25 cellular contexts compared by ENCODE assay signal in genomic region chr16:50296807-50297206, GRCh38. TPM values are rescaled to one million over a fixed set of nuclear protein-coding genes. Genes with fewer than 3 reads are reported as not detected.
DNase-seq lines count a peak whose midpoint lies in the region; ATAC-seq and TF ChIP-seq lines count a peak whose summit lies in the region.
"Had no signal": no experiment of that assay in that cellular context is flagged by ENCODE, and none has a peak within 500 bp of the region (broad histone marks: within the 10 kb centered on the region; RNA-seq: fewer than 3 reads in every experiment).

No MANE protein-coding gene starts in this region.

- in situ Hi-C loops in gastrocnemius medialis (cut with MboI; ENCODE audit: low sequenced_read_pairs in 4 of 4), result no loop called here

- DNase-seq in activated naive CD4-positive, alpha-beta T cell treated with anti-CD3 and anti-CD28 coated beads, Interleukin-2, amount 50 U/mL, for 72 hours (ENCODE audit: low spot score in 2 of 2), result no peak
- DNase-seq in activated naive CD4-positive, alpha-beta T cell treated with anti-CD3 and anti-CD28 coated beads, Interleukin-2, amount 50 U/mL, for 16 hours, result no peak
- DNase-seq in NCI-H69 (lab: John Stamatoyannopoulos, UW), result peak; percentile 54
- no peak for DNase-seq in immature natural killer cell
- peak; percentile 32 for DNase-seq in sigmoid colon
- no peak for DNase-seq in EL
- no peak for DNase-seq in gastrocnemius medialis
- DNase-seq: CD4-positive, CD25-positive, alpha-beta regulatory T cell; central memory CD4-positive, alpha-beta T cell; foreskin fibroblast; GOT3; hypothalamus; islet precursor cell; mammary epithelial cell; naive B cell; NCI-H1694; PC-9; stimulated activated CD4-positive, alpha-beta T cell treated with anti-CD3 and anti-CD28 coated beads, Interleukin-2, amount 100 ng/mL, for 24 hours; stimulated activated naive CD4-positive, alpha-beta T cell treated with Interleukin-2 at 50 U/mL for 16 hours; T1000 had no signal

- TF ChIP-seq CTCF in sigmoid colon (IDR thresholded peaks at IDR 0.05) (no peak), gastrocnemius medialis (IDR thresholded peaks at IDR 0.05 in 4 of 5, conservative IDR thresholded peaks at IDR 0.05 in 1 of 5) (no peak)

- peaks cover 22 to 34% of the 10 kb centered on the region in 2 donors for H3K4me1 Mint-ChIP-seq in immature natural killer cell

- no peaks in the 10 kb centered on the region for H3K27me3 ChIP-seq in sigmoid colon
- H3K27me3 ChIP-seq in gastrocnemius medialis, result no peaks in the 10 kb centered on the region
- H3K27me3 ChIP-seq: tibial nerve had no signal

- peaks cover 0 to 6% (median 2%) of the 10 kb centered on the region in 3 donors for H3K27me3 Mint-ChIP-seq in immature natural killer cell (ENCODE audit: low read depth in 3 of 3)
- H3K27me3 Mint-ChIP-seq: CD4-positive, CD25-positive, alpha-beta regulatory T cell; naive B cell had no signal

- H3K4me3 Mint-ChIP-seq in immature natural killer cell, result no peak overlapping the region
- H3K4me3 Mint-ChIP-seq: CD4-positive, CD25-positive, alpha-beta regulatory T cell; naive B cell had no signal

- no peak for ATAC-seq in activated naive CD4-positive, alpha-beta T cell treated with anti-CD3 and anti-CD28 coated beads, Interleukin-2, amount 50 U/mL, for 72 hours
- ATAC-seq in GM21360 (IDR thresholded peaks at IDR 0.05; ENCODE audit: unreplicated experiment), result no peak
- no peak for ATAC-seq in gastrocnemius medialis
- ATAC-seq: activated CD4-positive, CD25-positive, alpha-beta regulatory T cell treated with anti-CD3 and anti-CD28 coated beads, Interleukin-2, amount 50 U/mL, for 24 hours; GM12878 had no signal

- TF ChIP-seq EP300 in sigmoid colon (IDR thresholded peaks at IDR 0.05), result no peak

- peak overlapping the region; percentile 47 to 60 for H3K27ac Mint-ChIP-seq in activated naive CD4-positive, alpha-beta T cell treated with anti-CD3 and anti-CD28 coated beads, Interleukin-2, amount 50 U/mL, for 72 hours
- H3K27ac Mint-ChIP-seq in immature natural killer cell, result peak overlapping the region in 5 of 6 donors; percentile 40 to 86 (median 60)

- H3K4me1 ChIP-seq in sigmoid colon, result no peaks in the 10 kb centered on the region
- H3K4me1 ChIP-seq in gastrocnemius medialis, result no peaks in the 10 kb centered on the region

- intact Hi-C loops in sigmoid colon (cut with DNase I), result no loop called here
- intact Hi-C loops in gastrocnemius medialis (cut with DNase I; ENCODE audit: low total_unique reads), result no loop called here

- peaks cover 0 to 4% of the 10 kb centered on the region in 2 donors for H3K36me3 Mint-ChIP-seq in activated naive CD4-positive, alpha-beta T cell treated with anti-CD3 and anti-CD28 coated beads, Interleukin-2, amount 50 U/mL, for 72 hours
- H3K36me3 Mint-ChIP-seq in immature natural killer cell, result peaks cover 7 to 34% (median 13%) of the 10 kb centered on the region in 3 donors

- no peaks in the 10 kb centered on the region for H3K9me3 Mint-ChIP-seq in activated naive CD4-positive, alpha-beta T cell treated with anti-CD3 and anti-CD28 coated beads, Interleukin-2, amount 50 U/mL, for 72 hours
- no peaks in the 10 kb centered on the region for H3K9me3 Mint-ChIP-seq in immature natural killer cell
- H3K9me3 Mint-ChIP-seq: naive B cell had no signal

- WGBS in sigmoid colon, 2 donors, result 80 to 95% methylated on average over 2 of the region's 2 CpGs

- H3K36me3 ChIP-seq in sigmoid colon (peaks cover 0 to 6% (median 2%) of the 10 kb centered on the region in 4 donors), gastrocnemius medialis (no peaks in the 10 kb centered on the region)

- H3K4me3 ChIP-seq in sigmoid colon, result no peak overlapping the region
- H3K4me3 ChIP-seq in gastrocnemius medialis, result no peak overlapping the region
- H3K4me3 ChIP-seq: GM12878, PC-9, SK-N-MC, tibial nerve had no signal

- no peak for TF ChIP-seq POLR2A in sigmoid colon (IDR thresholded peaks at IDR 0.05)
- TF ChIP-seq POLR2A in gastrocnemius medialis (IDR thresholded peaks at IDR 0.05), result no peak

- H3K9me3 ChIP-seq in sigmoid colon (no peaks in the 10 kb centered on the region), gastrocnemius medialis (no peaks in the 10 kb centered on the region)
- H3K9me3 ChIP-seq: tibial nerve had no signal

- H3K27ac ChIP-seq in sigmoid colon (no peak overlapping the region), gastrocnemius medialis (no peak overlapping the region)
- H3K27ac ChIP-seq: PC-9, SK-N-MC, tibial nerve had no signal

RNA-seq across cellular contexts. Expression of gene ADCY7, which starts 30.5 kb away (rescaled TPM):
- 100 to 1,000 TPM in 1 of 2 donors, 10 to 100 TPM in 1; 78.5 to 104 TPM for total RNA-seq in activated naive CD4-positive, alpha-beta T cell treated with anti-CD3 and anti-CD28 coated beads, Interleukin-2, amount 50 U/mL, for 72 hours
- 100 to 1,000 TPM in 2 of 3 donors, 10 to 100 TPM in 1; 97.6 to 209 (median 108) TPM for polyA plus RNA-seq in immature natural killer cell
- total RNA-seq in sigmoid colon, result 10 to 100 TPM in 3 of 4 donors, 1 to 10 TPM in 1; 8.9 to 16.8 (median 11.3) TPM
- polyA plus RNA-seq in sigmoid colon, result 10 to 100 TPM in 1 of 3 donors, 1 to 10 TPM in 2; 1.2 to 24.0 (median 1.8) TPM
- 1 to 10 TPM in 3 of 4 donors, under 1 TPM in 1; 0.90 to 7.3 (median 2.6) TPM for total RNA-seq in gastrocnemius medialis

Comparison
In these comparisons a context has a peak if more than half of its experiments do, and no peak if none do; other contexts are left out.
1. DNase-seq: peak in NCI-H69 (single experiment) and sigmoid colon (single experiment); none in activated naive CD4-positive, alpha-beta T cell treated with anti-CD3 and anti-CD28 coated beads, Interleukin-2, amount 50 U/mL, for 72 hours (0 of 2), activated naive CD4-positive, alpha-beta T cell treated with anti-CD3 and anti-CD28 coated beads, Interleukin-2, amount 50 U/mL, for 16 hours (single experiment), immature natural killer cell (0 of 3), EL (single experiment) and gastrocnemius medialis (0 of 2).
2. RNA of gene ADCY7, which starts 30.5 kb away (total RNA-seq): 78.5 to 104 TPM in activated naive CD4-positive, alpha-beta T cell treated with anti-CD3 and anti-CD28 coated beads, Interleukin-2, amount 50 U/mL, for 72 hours; 8.9 to 16.8 TPM in sigmoid colon and 0.90 to 7.3 TPM in gastrocnemius medialis; every median in the first group is over 4 times any median in the second.